ENCODE assay signal across 17 cellular contexts in genomic region chr11:47948137-47948536, GRCh38. TPM values are rescaled to one million over a fixed set of nuclear protein-coding genes. Genes with fewer than 3 reads are reported as not detected.
DNase-seq lines count a peak whose midpoint lies in the region; ATAC-seq, FAIRE-seq and TF ChIP-seq lines count a peak whose summit lies in the region.
"Had no signal": no experiment of that assay in that cellular context is flagged by ENCODE, and none has a peak within 500 bp of the region (broad histone marks: within the 10 kb centered on the region; RNA-seq: fewer than 3 reads in every experiment).

No MANE protein-coding gene starts in this region.

- no peaks in the 10 kb centered on the region for H3K36me3 Mint-ChIP-seq in stimulated activated naive B cell treated with anti-CD40 and anti-IgM and Interleukin-4, amounts not matched to agents 10 μg/mL and 1 μg/mL and 100 μg/mL, for 72 hours

- TF ChIP-seq CTCF in HepG2 (CRISPR knock-in tag; IDR thresholded peaks at IDR 0.05) (no peak), right lobe of liver (IDR thresholded peaks at IDR 0.05) (no peak), OCI-LY1 (IDR thresholded peaks at IDR 0.05; ENCODE audit: low read length) (no peak), fibroblast of pulmonary artery (IDR thresholded peaks at IDR 0.05; ENCODE audit: low read length, missing control alignments) (no peak)

- CTCF ChIA-PET in HepG2 (lab: Yijun Ruan, JAX; ENCODE audit: low intra/inter-chr PET ratio, low total read pairs): no interaction called here

- TF ChIP-seq POLR2A in HepG2 (IDR thresholded peaks at IDR 0.05; ENCODE audit: insufficient read depth in 1 of 2, low read depth in 2 of 2, low read length in 2 of 2): no peak
- TF ChIP-seq POLR2A in right lobe of liver (IDR thresholded peaks at IDR 0.05): no peak

- H2AFZ ChIP-seq in HepG2 (ENCODE audit: low read length): no peak overlapping the region
- H2AFZ ChIP-seq in OCI-LY1 (ENCODE audit: low read length): no peak overlapping the region

- no peaks in the 10 kb centered on the region for H3K9me3 ChIP-seq in HepG2 (ENCODE audit: low read length)
- H3K9me3 ChIP-seq in right lobe of liver: no peaks in the 10 kb centered on the region
- H3K9me3 ChIP-seq in OCI-LY1 (ENCODE audit: low read length): no peaks in the 10 kb centered on the region
- H3K9me3 ChIP-seq: BLaER1, uterus had no signal

- 34% methylated on average over 3 of the region's 3 CpGs for WGBS in HepG2 (ENCODE audit: low lambda C conversion rate)
- WGBS in right lobe of liver (ENCODE audit: insufficient coverage, low coverage, low lambda C conversion rate, missing lambda C conversion rate): 31% methylated on average over 2 of the region's 3 CpGs

- no peaks in the 10 kb centered on the region for H3K9me2 ChIP-seq in OCI-LY1 (ENCODE audit: low read depth, low read length)

- H3K36me3 ChIP-seq in HepG2 (replicated peaks in 1 of 2; ENCODE audit: control insufficient read depth in 1 of 2, insufficient read depth in 2 of 2, low read length in 2 of 2) (no peaks in the 10 kb centered on the region), right lobe of liver (no peaks in the 10 kb centered on the region), OCI-LY1 (ENCODE audit: insufficient read depth, low read length) (no peaks in the 10 kb centered on the region)
- H3K36me3 ChIP-seq: BLaER1, uterus had no signal

- ATAC-seq in HepG2 (peak; percentile 41; the same call in 1 of the 3 replicates), right lobe of liver (no peak), HG02852 (IDR thresholded peaks at IDR 0.05; ENCODE audit: unreplicated experiment) (no peak)
- no peak for ATAC-seq in stimulated activated naive B cell treated with anti-CD40 and anti-IgM and Interleukin-4, amounts not matched to agents 10 μg/mL and 1 μg/mL and 100 μg/mL, for 72 hours (replicated peaks)

- no peaks in the 10 kb centered on the region for H3K9me3 Mint-ChIP-seq in stimulated activated naive B cell treated with anti-CD40 and anti-IgM and Interleukin-4, amounts not matched to agents 10 μg/mL and 1 μg/mL and 100 μg/mL, for 72 hours

- H3K4me3 ChIP-seq in HepG2 (replicated peaks in 1 of 3; ENCODE audit: insufficient read depth in 1 of 3, low read depth in 2 of 3, low read length in 3 of 3) (no peak overlapping the region), right lobe of liver (no peak overlapping the region), OCI-LY1 (ENCODE audit: low read depth, low read length, poor library complexity, severe bottlenecking) (no peak overlapping the region), fibroblast of pulmonary artery (replicated peaks; ENCODE audit: low read depth, low read length) (no peak overlapping the region)
- H3K4me3 ChIP-seq: BLaER1, uterus had no signal

- peaks cover 0 to 1% of the 10 kb centered on the region in 2 experiments; a peak in 1 of 5 replicates for H3K27me3 ChIP-seq in HepG2 (ENCODE audit: control insufficient read depth in 1 of 2, insufficient read depth in 2 of 2, low read length in 2 of 2)
- no peaks in the 10 kb centered on the region for H3K27me3 ChIP-seq in right lobe of liver
- no peaks in the 10 kb centered on the region for H3K27me3 ChIP-seq in OCI-LY1 (ENCODE audit: insufficient read depth, low read length)
- H3K27me3 ChIP-seq: BLaER1, uterus had no signal

- TF ChIP-seq EP300 in HepG2 (IDR thresholded peaks at IDR 0.05; ENCODE audit: low read depth in 2 of 2, low read length in 2 of 2) (no peak), HepG2 (CRISPR knock-in tag; IDR thresholded peaks at IDR 0.05; ENCODE audit: borderline replicate concordance) (no peak)

- peak overlapping the region; percentile 81 for H3K27ac Mint-ChIP-seq in stimulated activated naive B cell treated with anti-CD40 and anti-IgM and Interleukin-4, amounts not matched to agents 10 μg/mL and 1 μg/mL and 100 μg/mL, for 72 hours

- H3K79me2 ChIP-seq in HepG2 (ENCODE audit: insufficient read depth, low read length) (no peaks in the 10 kb centered on the region), OCI-LY1 (ENCODE audit: insufficient read depth, low read length) (no peaks in the 10 kb centered on the region)

- peaks cover 23 to 46% of the 10 kb centered on the region in 2 donors for H3K4me1 Mint-ChIP-seq in stimulated activated naive B cell treated with anti-CD40 and anti-IgM and Interleukin-4, amounts not matched to agents 10 μg/mL and 1 μg/mL and 100 μg/mL, for 72 hours

- intact Hi-C loops in HepG2 (cut with micrococcal nuclease; ENCODE audit: unreplicated experiment): no loop called here
- intact Hi-C loops in right lobe of liver (cut with DNase I): loop anchor here in 1 of 2 donors (5.0 kb wide), 1 partner anchor 159 kb away; no protein-coding TSS in a partner anchor

- no peak for TF ChIP-seq RAD21 in HepG2 (CRISPR knock-in tag; IDR thresholded peaks at IDR 0.05)

- FAIRE-seq in HepG2 (lab: Jason Lieb, UNC): no peak
- FAIRE-seq: keratinocyte had no signal

- in situ Hi-C loops in HepG2 (cut with HindIII; ENCODE audit: extremely low pct_ligation_motif_present, low pct_unique_long_range_greater_than_20kb): no loop called here

- BruUV-seq in HepG2 (replicated peaks; lab: Mats Ljungman, UMichigan): no TSS peak

- no peak for DNase-seq in HepG2 (ENCODE audit: low spot score)
- no peak for DNase-seq in right lobe of liver
- peak; percentile 50 for DNase-seq in fibroblast of pulmonary artery (ENCODE audit: low read depth)
- no peak for DNase-seq in stimulated activated naive B cell treated with anti-CD40 and anti-IgM and Interleukin-4, amounts not matched to agents 10 μg/mL and 1 μg/mL and 100 μg/mL, for 72 hours
- no peak for DNase-seq in DMS153 treated with DMSO at 0.1 percent for 48 hours (lab: John Stamatoyannopoulos, UW; ENCODE audit: unreplicated experiment)
- DNase-seq in NCI-H510A (lab: John Stamatoyannopoulos, UW): no peak
- DNase-seq: activated CD8-positive, alpha-beta memory T cell treated with anti-CD3 and anti-CD28 coated beads for 24 hours; activated naive CD4-positive, alpha-beta T cell treated with Interleukin-2 at 50 U/mL for 16 hours; caudate nucleus; KG1; NCI-H1417; NCI-H446; uterus had no signal

- no peak overlapping the region for H3K4me3 Mint-ChIP-seq in stimulated activated naive B cell treated with anti-CD40 and anti-IgM and Interleukin-4, amounts not matched to agents 10 μg/mL and 1 μg/mL and 100 μg/mL, for 72 hours

- POLR2A ChIA-PET in HepG2 (lab: Yijun Ruan, JAX): no interaction called here

- H3F3A ChIP-seq in OCI-LY1 (ENCODE audit: insufficient read depth, low read length): peaks cover 6% of the 10 kb centered on the region; the same call in 1 of the 2 replicates

- no peak overlapping the region for H3K9ac ChIP-seq in HepG2 (ENCODE audit: insufficient read depth, low read depth, low read length)
- H3K9ac ChIP-seq in OCI-LY1 (ENCODE audit: low read length): no peak overlapping the region
- H3K9ac ChIP-seq: BLaER1 had no signal

- H4K20me1 ChIP-seq in HepG2 (ENCODE audit: insufficient read depth, low read length) (no peaks in the 10 kb centered on the region), OCI-LY1 (ENCODE audit: insufficient read depth, low read length) (no peaks in the 10 kb centered on the region)
- H4K20me1 ChIP-seq: BLaER1 had no signal

- no peaks in the 10 kb centered on the region for H3K4me1 ChIP-seq in HepG2 (ENCODE audit: insufficient read depth, low read length)
- peaks cover 0 to 18% (median 2%) of the 10 kb centered on the region in 4 donors for H3K4me1 ChIP-seq in right lobe of liver
- peaks cover 60% of the 10 kb centered on the region for H3K4me1 ChIP-seq in OCI-LY1 (ENCODE audit: insufficient read depth, low read length, severe bottlenecking)
- H3K4me1 ChIP-seq: uterus had no signal

- H3K27me3 Mint-ChIP-seq in stimulated activated naive B cell treated with anti-CD40 and anti-IgM and Interleukin-4, amounts not matched to agents 10 μg/mL and 1 μg/mL and 100 μg/mL, for 72 hours: no peaks in the 10 kb centered on the region

- no peak overlapping the region for H3K27ac ChIP-seq in HepG2 (ENCODE audit: extremely low read length, insufficient read depth, low read length)
- H3K27ac ChIP-seq in right lobe of liver: no peak overlapping the region
- peak overlapping the region; percentile 69 for H3K27ac ChIP-seq in OCI-LY1 (ENCODE audit: low read depth, low read length, poor library complexity, severe bottlenecking)
- H3K27ac ChIP-seq: BLaER1 had no signal

- H3K4me2 ChIP-seq in HepG2 (ENCODE audit: low read depth, low read length): no peak overlapping the region
- no peak overlapping the region for H3K4me2 ChIP-seq in OCI-LY1 (ENCODE audit: low read length)
- H3K4me2 ChIP-seq: BLaER1 had no signal

TF ChIP-seq in HepG2, 621 proteins besides CTCF, POLR2A, EP300 and RAD21 (continues in another document):
- TF ChIP-seq SIX4 (CRISPR knock-in tag; IDR thresholded peaks at IDR 0.05): no peak

RNA-seq across cellular contexts. Expression of gene PTPRJ, which starts 32.2 kb away (rescaled TPM):
- total RNA-seq in HepG2 (2016; rRNA removed; fragmentation: Illumina TruSeq; extraction: Trizol) (0.95 and 1.0 TPM in 2 replicates), right lobe of liver (10 to 100 TPM; 12.5 to 33.0 (median 19.8) TPM)
- total RNA-seq in HepG2 (2016; cell fraction: cytosol; rRNA removed; fragmentation: Illumina TruSeq; extraction: Trizol; ENCODE audit: low read depth): 0.61 and 0.79 TPM in 2 replicates
- 0.89 and 1.4 TPM in 2 replicates for total RNA-seq in HepG2 (2016; cell fraction: insoluble cytoplasmic fraction; rRNA removed; fragmentation: Illumina TruSeq; extraction: Trizol)
- total RNA-seq in HepG2 (2016; cell fraction: membrane; rRNA removed; fragmentation: Illumina TruSeq; extraction: Trizol): 0.79 and 1.2 TPM in 2 replicates
- total RNA-seq in HepG2 (2016; cell fraction: nucleus; rRNA removed; fragmentation: Illumina TruSeq; extraction: Trizol): 1.9 TPM in 2 replicates
- polyA plus RNA-seq in HepG2 (2011; rRNA removed): 1.2 and 1.5 TPM in 2 replicates
- 1.1 and 1.5 TPM in 2 replicates for polyA plus RNA-seq in HepG2 (2011; cell fraction: cytosol; rRNA removed)
- polyA plus RNA-seq in HepG2 (2011; cell fraction: nucleus; rRNA removed): 1.1 and 1.8 TPM in 2 replicates
- polyA plus RNA-seq in HepG2 (2012): 2.1 and 2.2 TPM in 2 replicates
- polyA plus RNA-seq in HepG2 (2016; cell fraction: cytosol; fragmentation: Illumina TruSeq; extraction: Trizol; ENCODE audit: low read depth): 0.49 and 0.50 TPM in 2 replicates
- 0.56 and 0.70 TPM in 2 replicates for polyA plus RNA-seq in HepG2 (2016; cell fraction: insoluble cytoplasmic fraction; fragmentation: Illumina TruSeq; extraction: Trizol; ENCODE audit: low read depth)
- 0.86 and 1.2 TPM in 2 replicates for polyA plus RNA-seq in HepG2 (2016; cell fraction: membrane; fragmentation: Illumina TruSeq; extraction: Trizol; ENCODE audit: low read depth)
- 2.0 TPM in 2 replicates for polyA plus RNA-seq in HepG2 (2016; cell fraction: nucleus; fragmentation: Illumina TruSeq; extraction: Trizol; ENCODE audit: insufficient read depth, low read depth)
- 1.9 and 21.7 TPM in 2 replicates for polyA minus RNA-seq in HepG2 (2011; rRNA and poly(A)+ RNA removed; ENCODE audit: low replicate concordance)
- 2.8 and 3.1 TPM in 2 replicates for polyA minus RNA-seq in HepG2 (2011; cell fraction: cytosol; rRNA and poly(A)+ RNA removed)
- polyA minus RNA-seq in HepG2 (2011; cell fraction: nucleus; rRNA and poly(A)+ RNA removed): 2.7 and 3.6 TPM in 2 replicates

Comparison
In these comparisons a context has a peak if more than half of its experiments do, and no peak if none do; other contexts are left out.
1. RNA of gene PTPRJ, which starts 32.2 kb away (total RNA-seq): 12.5 to 33.0 TPM in right lobe of liver; 0.61 to 1.9 TPM in HepG2; every median in the first group is over 4 times any median in the second.